ENCODE assay signal across 22 cellular contexts in the genomic region with DNA sequence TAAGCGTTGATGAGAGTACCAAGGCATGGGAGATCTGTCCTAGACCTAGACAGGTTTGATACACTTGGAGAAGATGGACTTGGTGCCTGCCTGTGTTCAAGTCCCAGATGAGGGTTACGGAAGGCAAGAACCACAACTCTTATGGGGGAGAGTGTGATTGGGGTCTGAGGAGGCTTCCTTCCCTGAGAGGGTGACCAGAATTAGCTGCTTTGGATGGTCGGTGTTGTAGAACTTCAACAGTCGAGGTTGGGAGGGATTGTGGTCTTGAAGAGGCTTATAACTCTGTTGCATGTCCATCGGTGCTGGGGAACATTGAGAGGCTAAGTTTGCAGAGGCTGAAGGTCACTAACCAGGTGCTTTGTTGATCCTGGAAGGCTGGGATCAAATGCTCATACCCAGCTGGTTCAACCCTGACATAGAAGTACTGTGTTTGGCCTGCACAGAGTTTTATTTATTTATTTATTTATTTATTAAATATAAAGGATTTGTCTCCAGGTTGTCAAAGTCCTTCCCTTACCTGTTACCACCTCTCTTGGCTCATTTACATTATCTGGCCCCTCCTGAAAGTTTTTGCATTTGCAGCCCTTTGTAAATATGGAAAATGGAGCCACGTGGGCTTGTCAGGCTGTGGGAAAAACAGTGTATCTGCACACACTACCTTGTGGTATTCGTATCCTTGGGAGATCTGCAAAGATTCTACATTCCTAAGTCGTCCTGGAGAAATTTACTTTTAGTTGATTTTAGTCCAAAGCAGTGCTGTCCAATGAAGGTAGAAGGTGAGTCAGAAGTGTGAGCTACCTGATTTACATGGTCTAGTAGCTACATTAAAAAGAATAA. TPM values are rescaled to one million over a fixed set of nuclear protein-coding genes. Genes with fewer than 3 reads are reported as not detected.
DNase-seq lines count a peak whose midpoint lies in the region; ATAC-seq and TF ChIP-seq lines count a peak whose summit lies in the region.
"Had no signal": no experiment of that assay in that cellular context is flagged by ENCODE, and none has a peak within 500 bp of the region (broad histone marks: within the 10 kb centered on the region; RNA-seq: fewer than 3 reads in every experiment).

No MANE protein-coding gene starts in this region.

- no peak overlapping the region for H3K4me3 Mint-ChIP-seq in activated T-cell treated with anti-CD3 and anti-CD28 coated beads, Interleukin-2, amount 50 U/mL, for 72 hours
- H3K4me3 Mint-ChIP-seq in T-helper 17 cell, result no peak overlapping the region
- no peak overlapping the region for H3K4me3 Mint-ChIP-seq in effector memory CD8-positive, alpha-beta T cell
- no peak overlapping the region for H3K4me3 Mint-ChIP-seq in progenitor cell of endocrine pancreas (ENCODE audit: low read depth)

- no peaks in the 10 kb centered on the region for H3K9me3 Mint-ChIP-seq in activated T-cell treated with anti-CD3 and anti-CD28 coated beads, Interleukin-2, amount 50 U/mL, for 72 hours
- no peaks in the 10 kb centered on the region for H3K9me3 Mint-ChIP-seq in effector memory CD8-positive, alpha-beta T cell
- no peaks in the 10 kb centered on the region for H3K9me3 Mint-ChIP-seq in progenitor cell of endocrine pancreas (ENCODE audit: low read depth)

- H3K36me3 ChIP-seq in adrenal gland (replicated peaks in 1 of 2), result peaks cover 0 to 67% of the 10 kb centered on the region in 2 donors

- no peak overlapping the region for H3K4me3 ChIP-seq in adrenal gland
- H3K4me3 ChIP-seq: A549 had no signal

- no peaks in the 10 kb centered on the region for H3K27me3 ChIP-seq in adrenal gland

- H3K36me3 Mint-ChIP-seq in activated T-cell treated with anti-CD3 and anti-CD28 coated beads, Interleukin-2, amount 50 U/mL, for 72 hours (ENCODE audit: insufficient read depth in 2 of 2), result peaks cover 23 to 49% of the 10 kb centered on the region in 2 donors
- peaks cover 22% of the 10 kb centered on the region for H3K36me3 Mint-ChIP-seq in T-helper 17 cell (ENCODE audit: low read depth)
- H3K36me3 Mint-ChIP-seq in effector memory CD8-positive, alpha-beta T cell (ENCODE audit: insufficient read depth), result peaks cover 83% of the 10 kb centered on the region
- peaks cover 40% of the 10 kb centered on the region for H3K36me3 Mint-ChIP-seq in progenitor cell of endocrine pancreas (ENCODE audit: insufficient read depth)

- intact Hi-C loops in adrenal gland (cut with DNase I), result no loop called here

- H3K27me3 Mint-ChIP-seq in activated T-cell treated with anti-CD3 and anti-CD28 coated beads, Interleukin-2, amount 50 U/mL, for 72 hours (ENCODE audit: low read depth), result no peaks in the 10 kb centered on the region
- H3K27me3 Mint-ChIP-seq in T-helper 17 cell (no peaks in the 10 kb centered on the region), progenitor cell of endocrine pancreas (no peaks in the 10 kb centered on the region)
- no peaks in the 10 kb centered on the region for H3K27me3 Mint-ChIP-seq in effector memory CD8-positive, alpha-beta T cell

- TF ChIP-seq POLR2A in adrenal gland (IDR thresholded peaks at IDR 0.05), result no peak

- no peaks in the 10 kb centered on the region for H3K4me1 ChIP-seq in adrenal gland (replicated peaks in 1 of 2)
- H3K4me1 ChIP-seq: A549 had no signal

- H3K9me3 ChIP-seq in T-helper 17 cell (ENCODE audit: control insufficient read depth, low read length, poor library complexity, severe bottlenecking) (no peaks in the 10 kb centered on the region), adrenal gland (replicated peaks in 1 of 3) (no peaks in the 10 kb centered on the region)
- H3K9me3 ChIP-seq: A549 had no signal

- in situ Hi-C loops in GM13977 (cut with MboI; ENCODE audit: low pct_unique_long_range_greater_than_20kb, low sequenced_read_pairs, unreplicated experiment), result no loop called here

- no peak for ATAC-seq in activated T-cell treated with anti-CD3 and anti-CD28 coated beads, Interleukin-2, amount 50 U/mL, for 72 hours (replicated peaks in 1 of 2)
- ATAC-seq in T-helper 17 cell (no peak), GM18519 (IDR thresholded peaks at IDR 0.05; ENCODE audit: low FRiP score, unreplicated experiment) (no peak)
- no peak for ATAC-seq in effector memory CD8-positive, alpha-beta T cell (replicated peaks)
- ATAC-seq: A549 had no signal

- WGBS in adrenal gland, 4 donors, result 88 to 92% (median 90%) methylated on average over 8 of the region's 8 CpGs

- TF ChIP-seq CTCF in progenitor cell of endocrine pancreas (IDR thresholded peaks at IDR 0.05; ENCODE audit: unreplicated experiment), result no peak
- TF ChIP-seq CTCF in GM13977 (IDR thresholded peaks at IDR 0.05; ENCODE audit: extremely low read depth, insufficient read depth, missing control alignments), result no peak
- no peak for TF ChIP-seq CTCF in adrenal gland (IDR thresholded peaks at IDR 0.05)

- no peak for DNase-seq in activated T-cell treated with anti-CD3 and anti-CD28 coated beads, Interleukin-2, amount 50 U/mL, for 72 hours
- DNase-seq in activated T-cell treated with anti-CD3 and anti-CD28 coated beads, Interleukin-2, amount 50 U/mL, for 48 hours, result no peak
- DNase-seq in T-helper 17 cell (no peak), progenitor cell of endocrine pancreas (ENCODE audit: low spot score, unreplicated experiment) (no peak), GM13977 (ENCODE audit: low spot score) (no peak), adrenal gland (no peak)
- no peak for DNase-seq in effector memory CD8-positive, alpha-beta T cell
- DNase-seq: C1 segment of cervical spinal cord; DMS53; HCEC 1CT; KBM-7; MV-4-11; NCI-H1417; NCI-H187 treated with DMSO at 0.1 percent for 48 hours; NCI-H2171; NCI-H446; NCI-H69; NK-92 treated with Interleukin-12 subunit alpha and Interleukin-12 subunit beta, amount 100 ng/mL, for 24 hours; OCI-M1; SHP77 treated with DMSO at 0.1 percent for 48 hours had no signal

- H3K4me1 Mint-ChIP-seq in activated T-cell treated with anti-CD3 and anti-CD28 coated beads, Interleukin-2, amount 50 U/mL, for 72 hours (ENCODE audit: low read depth), result peaks cover 35% of the 10 kb centered on the region
- H3K4me1 Mint-ChIP-seq in T-helper 17 cell (peaks cover 32% of the 10 kb centered on the region), progenitor cell of endocrine pancreas (ENCODE audit: low read depth) (peaks cover 3% of the 10 kb centered on the region)
- peaks cover 23 to 25% of the 10 kb centered on the region in 2 donors for H3K4me1 Mint-ChIP-seq in effector memory CD8-positive, alpha-beta T cell (ENCODE audit: low read depth in 2 of 2)

- peak overlapping the region; percentile 22 for H3K27ac Mint-ChIP-seq in activated T-cell treated with anti-CD3 and anti-CD28 coated beads, Interleukin-2, amount 50 U/mL, for 72 hours
- H3K27ac Mint-ChIP-seq in T-helper 17 cell (peak overlapping the region; percentile 57), progenitor cell of endocrine pancreas (peak overlapping the region; percentile 43)
- peak overlapping the region; percentile 12 to 41 for H3K27ac Mint-ChIP-seq in effector memory CD8-positive, alpha-beta T cell

- no peak overlapping the region for H3K27ac ChIP-seq in adrenal gland
- H3K27ac ChIP-seq: A549 had no signal

RNA-seq across cellular contexts. Expression of gene EFCAB8, which starts 15.8 kb away (rescaled TPM):
- 1 to 10 TPM; 1.7 to 2.7 TPM for total RNA-seq in activated T-cell treated with anti-CD3 and anti-CD28 coated beads, Interleukin-2, amount 50 U/mL, for 72 hours
- total RNA-seq in T-helper 17 cell (1 to 10 TPM in 1 of 2 donors, under 1 TPM in 1; 0.32 to 1.8 TPM), progenitor cell of endocrine pancreas (0.29 and 0.91 TPM in 2 replicates), adrenal gland (under 1 TPM in 1 of 8 donors, not detected in 7; 0.07 TPM)
- polyA plus RNA-seq in adrenal gland, result under 1 TPM in 2 of 3 donors, not detected in 1; 0.03 to 0.40 TPM
- polyA plus RNA-seq: A549 had no signal

RNA-seq across cellular contexts. Expression of gene MAPRE1, which starts 23.2 kb away (rescaled TPM):
- 100 to 1,000 TPM in 1 of 2 donors, 10 to 100 TPM in 1; 94.6 to 100 TPM for total RNA-seq in activated T-cell treated with anti-CD3 and anti-CD28 coated beads, Interleukin-2, amount 50 U/mL, for 72 hours
- 100 to 1,000 TPM; 105 to 134 TPM for total RNA-seq in T-helper 17 cell
- total RNA-seq in progenitor cell of endocrine pancreas, result 171 and 177 TPM in 2 replicates
- total RNA-seq in adrenal gland, result 10 to 100 TPM; 47.5 to 88.8 (median 57.8) TPM
- polyA plus RNA-seq in adrenal gland, result 10 to 100 TPM; 22.3 to 97.3 (median 22.4) TPM
